Comparison of ENCODE assay signal across 9 cellular contexts in the genomic region with DNA sequence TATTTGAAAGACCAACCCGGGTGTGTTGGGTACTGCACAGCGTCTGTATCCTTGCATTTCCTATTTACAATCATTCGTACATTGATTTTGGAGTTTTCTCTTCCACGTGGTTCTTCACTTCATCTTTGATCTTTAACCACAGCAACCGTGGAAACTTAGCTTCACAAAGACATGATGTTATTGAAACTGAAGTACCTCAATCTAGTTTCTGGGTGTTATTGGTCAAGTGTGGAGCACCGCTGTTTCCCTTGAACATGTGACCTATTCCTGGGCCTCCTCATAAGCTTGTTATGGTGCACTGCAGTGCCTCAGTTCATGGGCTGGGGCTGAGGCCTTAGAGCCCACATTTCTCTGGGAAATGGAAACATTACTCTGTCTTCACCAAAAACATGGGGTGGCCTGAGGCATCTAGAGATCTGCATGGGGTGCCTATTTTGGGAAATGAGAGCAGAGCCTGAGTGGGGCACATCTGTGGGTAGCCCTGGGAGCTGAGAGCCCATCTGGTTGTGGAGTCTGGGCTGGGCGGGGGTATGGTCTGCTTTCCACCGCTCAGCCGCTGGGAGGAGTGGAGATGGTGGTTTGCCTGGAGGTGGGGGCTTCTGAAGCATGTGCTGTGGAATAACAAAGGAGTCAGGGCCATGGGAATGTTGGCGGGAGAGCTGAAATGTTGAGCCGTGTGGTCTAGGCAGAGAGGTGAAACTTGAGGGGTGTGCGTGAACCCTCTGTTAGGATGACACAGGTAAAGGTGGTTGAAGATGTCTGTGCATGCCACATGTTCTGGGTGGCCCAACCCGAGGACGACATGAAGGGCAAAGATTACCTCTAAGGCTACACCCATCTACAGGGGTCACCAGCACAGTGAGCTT. TPM values are rescaled to one million over a fixed set of nuclear protein-coding genes. Genes with fewer than 3 reads are reported as not detected.
DNase-seq lines count a peak whose midpoint lies in the region; ATAC-seq, FAIRE-seq and TF ChIP-seq lines count a peak whose summit lies in the region.
"Had no signal": no experiment of that assay in that cellular context is flagged by ENCODE, and none has a peak within 500 bp of the region (broad histone marks: within the 10 kb centered on the region; RNA-seq: fewer than 3 reads in every experiment).

No MANE protein-coding gene starts in this region.

- no peaks in the 10 kb centered on the region for H3K9me3 ChIP-seq in heart left ventricle

- H2BK15ac ChIP-seq in mesendoderm (replicated peaks; ENCODE audit: low read depth) = no peak overlapping the region

- H3K4me1 ChIP-seq in heart left ventricle (no peaks in the 10 kb centered on the region), mesendoderm (ENCODE audit: control insufficient read depth, low read depth, low read length) (no peaks in the 10 kb centered on the region)

- TF ChIP-seq CTCF in heart left ventricle (IDR thresholded peaks at IDR 0.05) = no peak

- H3K18ac ChIP-seq in mesendoderm (ENCODE audit: low read length) = no peak overlapping the region

- no peak overlapping the region for H3K4ac ChIP-seq in mesendoderm (ENCODE audit: low read depth, low read length)

- no peaks in the 10 kb centered on the region for H3K79me2 ChIP-seq in mesendoderm (ENCODE audit: control insufficient read depth, insufficient read depth, low read length)

- H2AK5ac ChIP-seq in mesendoderm (ENCODE audit: low read length) = no peak overlapping the region

- FAIRE-seq in GM12891 (lab: Jason Lieb, UNC) = peak; percentile 79

- H3K4me3 ChIP-seq in heart left ventricle (no peak overlapping the region), mesendoderm (ENCODE audit: low read length) (no peak overlapping the region)

- no peak overlapping the region for H2BK5ac ChIP-seq in mesendoderm (ENCODE audit: low read length)

- H3K79me1 ChIP-seq in mesendoderm (ENCODE audit: low read length) = no peaks in the 10 kb centered on the region

- H3K36me3 ChIP-seq in heart left ventricle (peaks cover 0 to 69% (median 48%) of the 10 kb centered on the region in 9 donors), mesendoderm (ENCODE audit: control insufficient read depth, insufficient read depth, low read length) (no peaks in the 10 kb centered on the region)

- H3K36me3 Mint-ChIP-seq in naive thymus-derived CD8-positive, alpha-beta T cell = peaks cover 7 to 65% (median 17%) of the 10 kb centered on the region in 3 donors

- TF ChIP-seq POLR2A in GM12891 (IDR thresholded peaks at IDR 0.05; ENCODE audit: low read depth, low read length) (no peak), heart left ventricle (IDR thresholded peaks at IDR 0.05) (no peak)

- no peak overlapping the region for H3K23ac ChIP-seq in mesendoderm (ENCODE audit: low read length)

- no peak overlapping the region for H4K8ac ChIP-seq in mesendoderm (ENCODE audit: low read depth, low read length)

- no peak overlapping the region for H4K5ac ChIP-seq in mesendoderm (ENCODE audit: low read length)

- peak overlapping the region in 8 of 10 donors; percentile 11 to 69 (median 28) for H3K4me3 Mint-ChIP-seq in naive thymus-derived CD8-positive, alpha-beta T cell

- H2BK120ac ChIP-seq in mesendoderm (ENCODE audit: low read depth, low read length) = no peak overlapping the region

- H3K27ac ChIP-seq in heart left ventricle (no peak overlapping the region), mesendoderm (ENCODE audit: low read depth, low read length) (no peak overlapping the region)

- no peak overlapping the region for H3K9ac ChIP-seq in mesendoderm (ENCODE audit: low read length)

- ATAC-seq in GM19463 (IDR thresholded peaks at IDR 0.05; ENCODE audit: unreplicated experiment) (peak; percentile 89), HG03469 (IDR thresholded peaks at IDR 0.05; ENCODE audit: unreplicated experiment) (peak; percentile 80), heart left ventricle (no peak), left ventricle myocardium superior (no peak)
- peak; percentile 82 to 87 for ATAC-seq in naive thymus-derived CD8-positive, alpha-beta T cell

- no peak overlapping the region for H3K4me2 ChIP-seq in mesendoderm (ENCODE audit: low read length)

- no peaks in the 10 kb centered on the region for H3K9me3 Mint-ChIP-seq in naive thymus-derived CD8-positive, alpha-beta T cell

- H3K27me3 ChIP-seq in heart left ventricle (no peaks in the 10 kb centered on the region), mesendoderm (ENCODE audit: insufficient read depth, low read length, poor library complexity) (no peaks in the 10 kb centered on the region)

- peak overlapping the region; percentile 8 to 90 (median 62) for H3K27ac Mint-ChIP-seq in naive thymus-derived CD8-positive, alpha-beta T cell

- H3K27me3 Mint-ChIP-seq in naive thymus-derived CD8-positive, alpha-beta T cell = no peaks in the 10 kb centered on the region

- intact Hi-C loops in heart left ventricle (cut with DNase I) = loop anchor here in 1 of 10 donors (10.0 kb wide), 1 partner anchor 55 kb away; no protein-coding TSS in a partner anchor
- intact Hi-C loops in left ventricle myocardium superior (cut with micrococcal nuclease) = no loop called here

- no peak overlapping the region for H3K56ac ChIP-seq in mesendoderm (ENCODE audit: low read length)

- peaks cover 20 to 35% (median 21%) of the 10 kb centered on the region in 4 donors for H3K4me1 Mint-ChIP-seq in naive thymus-derived CD8-positive, alpha-beta T cell

- POLR2A ChIA-PET in naive thymus-derived CD8-positive, alpha-beta T cell (lab: Charles Lee) = interaction anchor here (0.6 kb wide), 1 partner anchor 381 kb away, joined by 4 read pairs; no protein-coding TSS in a partner anchor

- DNase-seq in GM12891 (ENCODE audit: insufficient read length, low spot score) (no peak), NCI-H524 treated with DMSO at 0.1 percent for 48 hours (lab: John Stamatoyannopoulos, UW) (no peak), heart left ventricle (no peak), mesendoderm (no peak), left ventricle myocardium superior (no peak)
- DNase-seq in naive thymus-derived CD8-positive, alpha-beta T cell = peak in 4 of 10 donors; percentile 2 to 44 (median 32)
- DNase-seq: nucleus accumbens had no signal

- 93 to 96% (median 94%) methylated on average over 14 of the region's 14 CpGs for WGBS in heart left ventricle, 4 donors
- no CpG with 5 or more reads among the region's 14 CpGs for WGBS in mesendoderm (ENCODE audit: extremely low coverage, insufficient coverage, low lambda C conversion rate)

TF ChIP-seq in GM12891, 5 proteins besides CTCF, POLR2A, EP300 and RAD21:
- no peak for TF ChIP-seq TAF1 (IDR thresholded peaks at IDR 0.05; ENCODE audit: low read depth, low read length)

RNA-seq across cellular contexts. Expression of gene ZNF236, which starts 37.4 kb away (rescaled TPM):
- 2.4 TPM for polyA plus RNA-seq in GM12891 (2012; ENCODE audit: low read depth, missing spikeins)
- total RNA-seq in naive thymus-derived CD8-positive, alpha-beta T cell = 10 to 100 TPM; 24.3 to 25.6 TPM
- 1 to 10 TPM; 4.6 to 8.4 (median 5.7) TPM for polyA plus RNA-seq in naive thymus-derived CD8-positive, alpha-beta T cell
- 10 to 100 TPM in 7 of 9 donors, 1 to 10 TPM in 2; 7.9 to 17.0 (median 10.9) TPM for total RNA-seq in heart left ventricle
- polyA plus RNA-seq in heart left ventricle = 1 to 10 TPM; 1.9 to 2.1 TPM
- polyA plus RNA-seq in mesendoderm (2013, experiment 1 of 2) = 5.8 TPM
- polyA plus RNA-seq in mesendoderm (2013, experiment 2 of 2) = 5.4 TPM
- 13.4 TPM for total RNA-seq in left ventricle myocardium superior

Comparison
In these comparisons a context has a peak if more than half of its experiments do, and no peak if none do; other contexts are left out.
1. ATAC-seq: peak in GM19463 (single experiment), HG03469 (single experiment) and naive thymus-derived CD8-positive, alpha-beta T cell (2 of 2); none in heart left ventricle (0 of 4) and left ventricle myocardium superior (single experiment).